ENCODE assay signal across 26 cellular contexts in the genomic region with DNA sequence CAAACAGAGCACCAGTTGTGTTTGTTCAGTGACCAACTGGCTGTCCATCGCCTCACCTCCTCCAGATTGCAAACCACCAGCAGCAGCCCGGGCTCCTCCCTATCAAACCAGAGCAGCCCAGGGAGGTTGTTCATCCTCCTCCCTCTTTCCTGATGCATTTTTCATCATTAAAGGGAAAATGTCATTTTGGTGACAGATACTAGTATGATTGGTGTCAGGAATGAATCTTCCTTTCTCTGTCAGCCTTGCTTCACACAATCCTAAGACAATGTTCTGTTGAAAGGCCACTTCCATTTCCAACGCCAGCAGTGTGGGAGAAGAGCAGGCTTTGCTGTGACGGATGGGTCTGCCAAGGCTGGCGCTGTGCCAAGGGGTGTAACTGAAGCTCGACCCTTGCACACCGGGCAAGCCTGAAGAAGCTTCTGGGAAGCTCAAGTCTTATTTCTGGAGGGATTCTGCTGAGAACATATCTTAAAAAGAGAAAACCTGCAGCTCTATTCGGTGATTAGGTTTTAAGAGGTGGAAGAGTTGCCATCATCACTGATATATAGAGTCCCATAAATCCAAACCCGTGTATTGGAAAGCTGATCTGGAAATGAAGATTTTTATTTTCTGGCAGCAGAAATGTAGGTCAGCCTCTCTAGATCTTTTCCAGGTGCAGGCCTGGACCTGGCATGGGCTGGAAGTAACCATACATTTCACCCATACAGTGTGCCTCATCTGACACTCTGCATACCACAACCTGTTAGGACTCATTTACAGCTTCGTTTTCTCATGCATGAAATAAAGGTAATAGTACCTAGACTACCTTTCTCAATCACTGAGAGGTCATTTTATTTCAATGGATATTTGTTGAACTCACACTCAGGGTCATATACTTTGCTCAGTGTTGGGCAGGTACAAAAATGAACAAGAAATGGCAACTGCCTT.
DNase-seq lines count a peak whose midpoint lies in the region; ATAC-seq and TF ChIP-seq lines count a peak whose summit lies in the region.
"Had no signal": no experiment of that assay in that cellular context is flagged by ENCODE, and none has a peak within 500 bp of the region (broad histone marks: within the 10 kb centered on the region; RNA-seq: fewer than 3 reads in every experiment).

No MANE protein-coding gene starts in this region.

- TF ChIP-seq CTCF in fibroblast of pulmonary artery (IDR thresholded peaks at IDR 0.05; ENCODE audit: low read length, missing control alignments) (no peak), WERI-Rb-1 (IDR thresholded peaks at IDR 0.05; ENCODE audit: low read depth, low read length) (no peak)

- no peak overlapping the region for H3K27ac ChIP-seq in WERI-Rb-1
- H3K27ac ChIP-seq: gastroesophageal sphincter, thoracic aorta had no signal

- no peaks in the 10 kb centered on the region for H3K4me1 Mint-ChIP-seq in T-helper 17 cell
- H3K4me1 Mint-ChIP-seq: activated T-helper 17 cell treated with anti-CD3 and anti-CD28 coated beads, Interleukin-2, amount 50 U/mL, for 72 hours; B cell; immature natural killer cell had no signal

- no peaks in the 10 kb centered on the region for H3K36me3 ChIP-seq in WERI-Rb-1
- H3K36me3 ChIP-seq: gastroesophageal sphincter, HAP-1, thoracic aorta had no signal

- no peaks in the 10 kb centered on the region for H3K27me3 ChIP-seq in WERI-Rb-1 (ENCODE audit: insufficient read depth, low read depth, severe bottlenecking)
- H3K27me3 ChIP-seq: gastroesophageal sphincter had no signal

- DNase-seq in NCI-H748 (lab: John Stamatoyannopoulos, UW; ENCODE audit: unreplicated experiment) (peak; percentile 53), NCI-H748 treated with DMSO at 0.1 percent for 48 hours (lab: John Stamatoyannopoulos, UW) (no peak), COR-L47 (lab: John Stamatoyannopoulos, UW) (peak; percentile 14), NCI-H510A (lab: John Stamatoyannopoulos, UW) (peak; percentile 60), fibroblast of pulmonary artery (ENCODE audit: low read depth) (peak; percentile 25), WERI-Rb-1 (no peak), T-helper 17 cell (no peak)
- DNase-seq: activated CD8-positive, alpha-beta T cell treated with anti-CD3 and anti-CD28 coated beads for 36 hours; CD8-positive, alpha-beta T cell; DMS79; immature natural killer cell; midbrain; naive thymus-derived CD4-positive, alpha-beta T cell; NCI-H1092; NCI-H2029; NCI-H446; occipital lobe; stimulated activated naive CD8-positive, alpha-beta T cell treated with anti-CD3 and anti-CD28 coated beads, Interleukin-15, Interleukin-2, amounts not matched to agents 100 U/mL and 50 U/mL, for 24 hours had no signal

- ATAC-seq in HG02884 (IDR thresholded peaks at IDR 0.05; ENCODE audit: unreplicated experiment), result no peak
- ATAC-seq in T-helper 17 cell, result no peak
- ATAC-seq: activated CD8-positive, alpha-beta T cell treated with anti-CD3 and anti-CD28 coated beads for 36 hours; activated naive CD4-positive, alpha-beta T cell treated with anti-CD3 and anti-CD28 coated beads, Interleukin-2, amount 50 U/mL, for 72 hours; activated T-helper 17 cell treated with anti-CD3 and anti-CD28 coated beads, Interleukin-2, amount 50 U/mL, for 72 hours; CD8-positive, alpha-beta T cell; gastroesophageal sphincter; naive thymus-derived CD4-positive, alpha-beta T cell; stimulated activated naive CD8-positive, alpha-beta T cell treated with anti-CD3 and anti-CD28 coated beads, Interleukin-15, Interleukin-2, amounts not matched to agents 100 U/mL and 50 U/mL, for 24 hours had no signal

- H3K9me3 ChIP-seq in WERI-Rb-1 (ENCODE audit: severe bottlenecking) (no peaks in the 10 kb centered on the region), T-helper 17 cell (ENCODE audit: control insufficient read depth, low read length, poor library complexity, severe bottlenecking) (no peaks in the 10 kb centered on the region)
- H3K9me3 ChIP-seq: HAP-1, thoracic aorta had no signal

- no peak overlapping the region for H3K27ac Mint-ChIP-seq in T-helper 17 cell
- H3K27ac Mint-ChIP-seq: activated CD8-positive, alpha-beta T cell treated with anti-CD3 and anti-CD28 coated beads for 36 hours; activated naive CD4-positive, alpha-beta T cell treated with anti-CD3 and anti-CD28 coated beads, Interleukin-2, amount 50 U/mL, for 72 hours; activated T-helper 17 cell treated with anti-CD3 and anti-CD28 coated beads, Interleukin-2, amount 50 U/mL, for 72 hours; B cell; CD8-positive, alpha-beta T cell; immature natural killer cell; naive thymus-derived CD4-positive, alpha-beta T cell; T-helper 1 cell treated with Interleukin-12 subunit alpha and Interleukin-12 subunit beta and Interleukin-4 antibody, amounts not matched to agents 30 μg/mL and 1 μg/mL, for 36 hours had no signal

- peaks cover 8% of the 10 kb centered on the region for H3K27me3 Mint-ChIP-seq in T-helper 17 cell
- H3K27me3 Mint-ChIP-seq: B cell had no signal

- H3K36me3 Mint-ChIP-seq in T-helper 17 cell (ENCODE audit: low read depth), result no peaks in the 10 kb centered on the region
- H3K36me3 Mint-ChIP-seq: activated naive CD4-positive, alpha-beta T cell treated with anti-CD3 and anti-CD28 coated beads, Interleukin-2, amount 50 U/mL, for 72 hours; CD8-positive, alpha-beta T cell; immature natural killer cell; naive thymus-derived CD4-positive, alpha-beta T cell had no signal

- H3K4me3 Mint-ChIP-seq in T-helper 17 cell, result no peak overlapping the region
- H3K4me3 Mint-ChIP-seq: activated CD8-positive, alpha-beta T cell treated with anti-CD3 and anti-CD28 coated beads for 36 hours; activated T-helper 17 cell treated with anti-CD3 and anti-CD28 coated beads, Interleukin-2, amount 50 U/mL, for 72 hours; B cell; CD8-positive, alpha-beta T cell; immature natural killer cell; naive thymus-derived CD4-positive, alpha-beta T cell; T-helper 1 cell treated with Interleukin-12 subunit alpha and Interleukin-12 subunit beta and Interleukin-4 antibody, amounts not matched to agents 30 μg/mL and 1 μg/mL, for 36 hours had no signal

- no peak overlapping the region for H3K4me3 ChIP-seq in fibroblast of pulmonary artery (replicated peaks; ENCODE audit: low read depth, low read length)
- H3K4me3 ChIP-seq in WERI-Rb-1 (ENCODE audit: low read depth, low read length), result no peak overlapping the region
- H3K4me3 ChIP-seq: gastroesophageal sphincter, HAP-1, thoracic aorta had no signal

Comparison
In these comparisons a context has a peak if more than half of its experiments do, and no peak if none do; other contexts are left out.
1. DNase-seq: peak in NCI-H748 (single experiment), COR-L47 (single experiment), NCI-H510A (single experiment) and fibroblast of pulmonary artery (single experiment); none in NCI-H748 treated with DMSO at 0.1 percent for 48 hours (single experiment), WERI-Rb-1 (single experiment) and T-helper 17 cell (0 of 3).